ENCODE assay signal across 35 cellular contexts in genomic region chr13:63201493-63201892, GRCh38.
"Had no signal": no experiment of that assay in that cellular context is flagged by ENCODE, and none has a peak within 500 bp of the region (broad histone marks: within the 10 kb centered on the region; RNA-seq: fewer than 3 reads in every experiment).

No MANE protein-coding gene starts in this region.

- H3K36me3 ChIP-seq: adrenal gland, breast epithelium, Peyer's patch, WERI-Rb-1 had no signal

- H3K27me3 Mint-ChIP-seq: activated CD4-positive, alpha-beta T cell treated with anti-CD3 and anti-CD28 coated beads, Interleukin-2, amount 10 ng/mL, durations not matched to agents 24 days and 14 days; activated CD8-positive, alpha-beta T cell treated with anti-CD3 and anti-CD28 coated beads for 36 hours; activated T-helper 17 cell treated with anti-CD3 and anti-CD28 coated beads, Interleukin-2, amount 50 U/mL, for 72 hours had no signal

- H3K27me3 ChIP-seq: adrenal gland, body of pancreas, breast epithelium, Peyer's patch had no signal

- ATAC-seq: activated CD8-positive, alpha-beta T cell treated with anti-CD3 and anti-CD28 coated beads for 36 hours; activated naive CD4-positive, alpha-beta T cell treated with anti-CD3 and anti-CD28 coated beads, Interleukin-2, amount 50 U/mL, for 72 hours; activated T-cell treated with anti-CD3 and anti-CD28 coated beads, Interleukin-2, amount 50 U/mL, for 72 hours; activated T-helper 17 cell treated with anti-CD3 and anti-CD28 coated beads, Interleukin-2, amount 50 U/mL, for 72 hours; body of pancreas; PC-3; Right ventricle myocardium inferior; SK-N-SH treated with all-trans-retinoic acid at 6 μM for 48 hours had no signal

- H3K9me3 Mint-ChIP-seq: activated CD4-positive, alpha-beta T cell treated with anti-CD3 and anti-CD28 coated beads, Interleukin-2, amount 10 ng/mL, durations not matched to agents 24 days and 14 days; activated CD8-positive, alpha-beta T cell treated with anti-CD3 and anti-CD28 coated beads for 36 hours; activated T-helper 17 cell treated with anti-CD3 and anti-CD28 coated beads, Interleukin-2, amount 50 U/mL, for 72 hours had no signal

- H3K36me3 Mint-ChIP-seq: activated naive CD4-positive, alpha-beta T cell treated with anti-CD3 and anti-CD28 coated beads, Interleukin-2, amount 50 U/mL, for 72 hours had no signal

- H3K4me1 Mint-ChIP-seq: activated CD4-positive, alpha-beta T cell treated with anti-CD3 and anti-CD28 coated beads, Interleukin-2, amount 10 ng/mL, durations not matched to agents 24 days and 14 days; activated T-helper 17 cell treated with anti-CD3 and anti-CD28 coated beads, Interleukin-2, amount 50 U/mL, for 72 hours had no signal

- FAIRE-seq: astrocyte had no signal

- H3K4me3 Mint-ChIP-seq: activated CD4-positive, alpha-beta T cell treated with anti-CD3 and anti-CD28 coated beads, Interleukin-2, amount 10 ng/mL, durations not matched to agents 24 days and 14 days; activated CD8-positive, alpha-beta T cell treated with anti-CD3 and anti-CD28 coated beads for 36 hours; activated T-cell treated with anti-CD3 and anti-CD28 coated beads, Interleukin-2, amount 50 U/mL, for 72 hours; activated T-helper 17 cell treated with anti-CD3 and anti-CD28 coated beads, Interleukin-2, amount 50 U/mL, for 72 hours had no signal

- H3K4me1 ChIP-seq: adrenal gland, body of pancreas, breast epithelium, Peyer's patch had no signal

- H3K27ac Mint-ChIP-seq: activated CD4-positive, alpha-beta T cell treated with anti-CD3 and anti-CD28 coated beads, Interleukin-2, amount 10 ng/mL, durations not matched to agents 24 days and 14 days; activated CD8-positive, alpha-beta T cell treated with anti-CD3 and anti-CD28 coated beads for 36 hours; activated naive CD4-positive, alpha-beta T cell treated with anti-CD3 and anti-CD28 coated beads, Interleukin-2, amount 50 U/mL, for 72 hours; activated T-cell treated with anti-CD3 and anti-CD28 coated beads, Interleukin-2, amount 50 U/mL, for 72 hours; activated T-helper 17 cell treated with anti-CD3 and anti-CD28 coated beads, Interleukin-2, amount 50 U/mL, for 72 hours had no signal

- H3K9me3 ChIP-seq: adrenal gland, body of pancreas, breast epithelium, Peyer's patch had no signal

- H3K27ac ChIP-seq: adrenal gland, body of pancreas, breast epithelium, KMS-11, Peyer's patch, RWPE1, WERI-Rb-1 had no signal

- H3K4me3 ChIP-seq: adrenal gland, body of pancreas, breast epithelium, Peyer's patch had no signal

- DNase-seq: activated CD4-positive, alpha-beta T cell treated with anti-CD3 and anti-CD28 coated beads, Interleukin-2, amount 10 ng/mL, durations not matched to agents 24 days and 14 days; activated CD4-positive, alpha-beta T cell treated with anti-CD3 and anti-CD28 coated beads, Interleukin-2, amount 50 U/mL, for 4 hours; activated CD8-positive, alpha-beta T cell treated with anti-CD3 and anti-CD28 coated beads for 36 hours; activated effector memory CD4-positive, alpha-beta T cell treated with anti-CD3 and anti-CD28 coated beads, Interleukin-2, amount 50 U/mL, for 16 hours; activated naive CD4-positive, alpha-beta T cell; activated T-cell treated with anti-CD3 and anti-CD28 coated beads, Interleukin-2, amount 50 U/mL, for 1 hour; activated T-cell treated with anti-CD3 and anti-CD28 coated beads, Interleukin-2, amount 50 U/mL, for 72 hours; adrenal gland; body of pancreas; MM.1S; MV-4-11; NCI-H1092; NCI-H1436 treated with DMSO at 0.1 percent for 48 hours; NCI-H1694 treated with DMSO at 0.1 percent for 48 hours; NCI-H2029; NCI-H345; NCI-H524 treated with DMSO at 0.1 percent for 48 hours; NCI-H748 treated with DMSO at 0.1 percent for 48 hours; NK-92 treated with Interleukin-12 subunit alpha and Interleukin-12 subunit beta, amount 100 ng/mL, for 24 hours; PC-3; Peyer's patch; SIG-M5; SW 1271; T-helper 1 cell; T-helper 2 cell; T-helper 9 cell; WERI-Rb-1 had no signal
